15 cellular contexts compared by ENCODE assay signal in the genomic region with DNA sequence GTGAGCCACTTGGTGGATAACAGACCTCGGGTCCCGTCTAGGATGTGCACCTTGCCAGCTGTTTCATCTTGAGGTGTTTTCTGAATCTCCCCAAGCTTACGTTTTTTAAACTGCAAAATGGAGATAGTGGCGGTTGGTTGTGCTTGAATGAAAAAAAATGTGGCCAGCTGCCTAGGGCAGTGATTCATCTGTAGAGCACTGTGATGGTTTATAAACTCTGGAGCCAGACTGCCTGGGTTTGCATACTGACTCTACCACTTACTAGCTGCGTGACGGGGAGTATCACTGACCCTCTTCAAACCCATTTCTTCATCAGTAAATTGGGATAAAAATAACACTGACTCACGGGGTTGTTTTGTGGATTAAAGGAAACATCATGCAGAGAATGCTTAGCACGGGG.
DNase-seq lines count a peak whose midpoint lies in the region; ATAC-seq and TF ChIP-seq lines count a peak whose summit lies in the region.
"Had no signal": no experiment of that assay in that cellular context is flagged by ENCODE, and none has a peak within 500 bp of the region (broad histone marks: within the 10 kb centered on the region; RNA-seq: fewer than 3 reads in every experiment).

No MANE protein-coding gene starts in this region.

- no peaks in the 10 kb centered on the region for H3K9me3 ChIP-seq in OCI-LY3 (ENCODE audit: insufficient read depth, low read length)
- H3K9me3 ChIP-seq: neutrophil had no signal

- no peaks in the 10 kb centered on the region for H4K20me1 ChIP-seq in OCI-LY3 (ENCODE audit: insufficient read depth, low read length)

- H3K4me3 Mint-ChIP-seq in nephron progenitor cell: no peak overlapping the region
- H3K4me3 Mint-ChIP-seq: activated CD4-positive, alpha-beta T cell treated with anti-CD3 and anti-CD28 coated beads for 36 hours had no signal

- no peaks in the 10 kb centered on the region for H3K27me3 ChIP-seq in OCI-LY3 (ENCODE audit: low read depth, low read length)
- H3K27me3 ChIP-seq: neutrophil had no signal

- peaks cover 5% of the 10 kb centered on the region for H3K27me3 Mint-ChIP-seq in nephron progenitor cell (ENCODE audit: low read depth, poor library complexity)

- peak overlapping the region; percentile 86 for H3K27ac ChIP-seq in OCI-LY3 (ENCODE audit: low read length)
- H3K27ac ChIP-seq: neutrophil, SK-N-MC had no signal

- H3K4me1 Mint-ChIP-seq in nephron progenitor cell: peaks cover 12% of the 10 kb centered on the region
- H3K4me1 Mint-ChIP-seq: activated CD4-positive, alpha-beta T cell treated with anti-CD3 and anti-CD28 coated beads for 36 hours had no signal

- H3K36me3 ChIP-seq in OCI-LY3 (replicated peaks; ENCODE audit: low read depth, low read length): no peaks in the 10 kb centered on the region
- H3K36me3 ChIP-seq: neutrophil had no signal

- TF ChIP-seq CTCF in GM12865 (IDR thresholded peaks at IDR 0.05; ENCODE audit: insufficient read depth, low read depth, low read length, missing control alignments) (no peak), OCI-LY3 (IDR thresholded peaks at IDR 0.05; ENCODE audit: low read depth, low read length) (no peak), nephron progenitor cell (IDR thresholded peaks at IDR 0.05) (no peak)

- DNase-seq in GM12865 (ENCODE audit: low read depth) (peak; percentile 35), kidney tubule cell (ENCODE audit: low spot score) (peak; percentile 87), putamen (ENCODE audit: low spot score) (no peak), retina (no peak), nephron progenitor cell (no peak)
- DNase-seq: activated CD4-positive, alpha-beta T cell treated with anti-CD3 and anti-CD28 coated beads for 36 hours; foreskin melanocyte; NCI-H524 treated with DMSO at 0.1 percent for 48 hours; stimulated activated CD4-positive, alpha-beta T cell treated with anti-CD3 and anti-CD28 coated beads, Interleukin-4, amount 100 ng/mL, for 1 hour had no signal

- H2AFZ ChIP-seq in OCI-LY3 (ENCODE audit: low read depth, low read length): peak overlapping the region; percentile 57

- H3K36me3 Mint-ChIP-seq in nephron progenitor cell (ENCODE audit: low read depth): no peaks in the 10 kb centered on the region

- peaks cover 68% of the 10 kb centered on the region for H3K4me1 ChIP-seq in OCI-LY3 (ENCODE audit: low read length)

- H3K4me2 ChIP-seq in OCI-LY3 (ENCODE audit: low read length): peak overlapping the region; percentile 57

- peak overlapping the region; percentile 61 for H3K9ac ChIP-seq in OCI-LY3 (ENCODE audit: low read length)

- no peak overlapping the region for H3K4me3 ChIP-seq in GM12865 (ENCODE audit: low read depth, low read length)
- H3K4me3 ChIP-seq in OCI-LY3 (ENCODE audit: low read length): peak overlapping the region; percentile 59
- H3K4me3 ChIP-seq: SK-N-MC had no signal

- H3K27ac Mint-ChIP-seq in nephron progenitor cell: no peak overlapping the region
- H3K27ac Mint-ChIP-seq: activated CD4-positive, alpha-beta T cell treated with anti-CD3 and anti-CD28 coated beads for 36 hours had no signal

- no peaks in the 10 kb centered on the region for H3K9me3 Mint-ChIP-seq in nephron progenitor cell

- ATAC-seq in HG02610 (IDR thresholded peaks at IDR 0.05; ENCODE audit: unreplicated experiment) (peak; percentile 63), HG03045 (IDR thresholded peaks at IDR 0.05; ENCODE audit: unreplicated experiment) (no peak)
- ATAC-seq: activated CD4-positive, alpha-beta T cell treated with anti-CD3 and anti-CD28 coated beads for 36 hours; left colon had no signal

- no peaks in the 10 kb centered on the region for H3K79me2 ChIP-seq in OCI-LY3 (ENCODE audit: low read length)

Comparison
In these comparisons a context has a peak if more than half of its experiments do, and no peak if none do; other contexts are left out.
1. DNase-seq: peak in GM12865 (single experiment) and kidney tubule cell (single experiment); none in putamen (single experiment), retina (single experiment) and nephron progenitor cell (single experiment).